In the genomic region with DNA sequence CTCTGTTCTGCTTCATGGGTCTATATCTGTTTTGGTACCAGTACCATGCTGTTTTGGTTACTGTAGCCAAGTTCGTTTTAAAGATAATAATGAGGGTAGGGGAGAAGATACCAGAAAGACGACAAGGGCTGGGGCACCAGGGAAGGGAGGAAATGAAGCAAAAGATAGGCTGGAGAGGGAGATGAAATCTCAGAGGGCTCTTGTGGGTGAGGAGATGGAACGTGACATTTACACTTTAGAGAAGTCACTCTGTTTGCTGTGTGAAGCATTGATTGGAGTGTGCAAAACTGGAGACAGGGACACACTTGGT, we compare ENCODE assay signal across 2 cellular contexts.
TF ChIP-seq lines count a peak whose summit lies in the region.

No MANE protein-coding gene starts in this region.

TF ChIP-seq in GM23338, 12 proteins besides CTCF, POLR2A, EP300 and RAD21 (continued from another document):
- TF ChIP-seq ZNF114 (CRISPR knock-in tag; IDR thresholded peaks at IDR 0.05): no peak

TF ChIP-seq in K562, 482 proteins besides CTCF, POLR2A, EP300 and RAD21 (continued from another document and continues in another):
- TF ChIP-seq, protein P1, sequence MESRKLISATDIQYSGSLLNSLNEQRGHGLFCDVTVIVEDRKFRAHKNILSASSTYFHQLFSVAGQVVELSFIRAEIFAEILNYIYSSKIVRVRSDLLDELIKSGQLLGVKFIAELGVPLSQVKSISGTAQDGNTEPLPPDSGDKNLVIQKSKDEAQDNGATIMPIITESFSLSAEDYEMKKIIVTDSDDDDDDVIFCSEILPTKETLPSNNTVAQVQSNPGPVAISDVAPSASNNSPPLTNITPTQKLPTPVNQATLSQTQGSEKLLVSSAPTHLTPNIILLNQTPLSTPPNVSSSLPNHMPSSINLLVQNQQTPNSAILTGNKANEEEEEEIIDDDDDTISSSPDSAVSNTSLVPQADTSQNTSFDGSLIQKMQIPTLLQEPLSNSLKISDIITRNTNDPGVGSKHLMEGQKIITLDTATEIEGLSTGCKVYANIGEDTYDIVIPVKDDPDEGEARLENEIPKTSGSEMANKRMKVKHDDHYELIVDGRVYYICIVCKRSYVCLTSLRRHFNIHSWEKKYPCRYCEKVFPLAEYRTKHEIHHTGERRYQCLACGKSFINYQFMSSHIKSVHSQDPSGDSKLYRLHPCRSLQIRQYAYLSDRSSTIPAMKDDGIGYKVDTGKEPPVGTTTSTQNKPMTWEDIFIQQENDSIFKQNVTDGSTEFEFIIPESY (CRISPR knock-in tag; IDR thresholded peaks at IDR 0.05): no peak
- TF ChIP-seq SETDB1 (IDR thresholded peaks at IDR 0.05; ENCODE audit: low read length): no peak
- TF ChIP-seq, protein P2, sequence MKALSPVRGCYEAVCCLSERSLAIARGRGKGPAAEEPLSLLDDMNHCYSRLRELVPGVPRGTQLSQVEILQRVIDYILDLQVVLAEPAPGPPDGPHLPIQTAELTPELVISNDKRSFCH (CRISPR knock-in tag; IDR thresholded peaks at IDR 0.05): no peak
- TF ChIP-seq, protein P2 (tag; IDR thresholded peaks at IDR 0.05): no peak
- TF ChIP-seq MECOM (CRISPR knock-in tag; IDR thresholded peaks at IDR 0.05): peak; percentile 39; the same call in 1 of the 2 replicates
- TF ChIP-seq, protein P3, sequence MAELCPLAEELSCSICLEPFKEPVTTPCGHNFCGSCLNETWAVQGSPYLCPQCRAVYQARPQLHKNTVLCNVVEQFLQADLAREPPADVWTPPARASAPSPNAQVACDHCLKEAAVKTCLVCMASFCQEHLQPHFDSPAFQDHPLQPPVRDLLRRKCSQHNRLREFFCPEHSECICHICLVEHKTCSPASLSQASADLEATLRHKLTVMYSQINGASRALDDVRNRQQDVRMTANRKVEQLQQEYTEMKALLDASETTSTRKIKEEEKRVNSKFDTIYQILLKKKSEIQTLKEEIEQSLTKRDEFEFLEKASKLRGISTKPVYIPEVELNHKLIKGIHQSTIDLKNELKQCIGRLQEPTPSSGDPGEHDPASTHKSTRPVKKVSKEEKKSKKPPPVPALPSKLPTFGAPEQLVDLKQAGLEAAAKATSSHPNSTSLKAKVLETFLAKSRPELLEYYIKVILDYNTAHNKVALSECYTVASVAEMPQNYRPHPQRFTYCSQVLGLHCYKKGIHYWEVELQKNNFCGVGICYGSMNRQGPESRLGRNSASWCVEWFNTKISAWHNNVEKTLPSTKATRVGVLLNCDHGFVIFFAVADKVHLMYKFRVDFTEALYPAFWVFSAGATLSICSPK (IDR thresholded peaks at IDR 0.05; ENCODE audit: borderline replicate concordance): peak; percentile 79; the same call in 1 of the 2 replicates
- TF ChIP-seq ARHGAP35 (IDR thresholded peaks at IDR 0.05; ENCODE audit: partially characterized antibody): peak; percentile 41
- TF ChIP-seq ARNT (IDR thresholded peaks at IDR 0.05): 0 out of 4 replicates have a peak, but pooled peaks of 1 of the 2 experiments have one; percentile 47
- peak in 1 of 2 experiments; percentile 63; a peak in 1 of 4 replicates for TF ChIP-seq KDM1A (IDR thresholded peaks at IDR 0.05)
- TF ChIP-seq, protein P4, sequence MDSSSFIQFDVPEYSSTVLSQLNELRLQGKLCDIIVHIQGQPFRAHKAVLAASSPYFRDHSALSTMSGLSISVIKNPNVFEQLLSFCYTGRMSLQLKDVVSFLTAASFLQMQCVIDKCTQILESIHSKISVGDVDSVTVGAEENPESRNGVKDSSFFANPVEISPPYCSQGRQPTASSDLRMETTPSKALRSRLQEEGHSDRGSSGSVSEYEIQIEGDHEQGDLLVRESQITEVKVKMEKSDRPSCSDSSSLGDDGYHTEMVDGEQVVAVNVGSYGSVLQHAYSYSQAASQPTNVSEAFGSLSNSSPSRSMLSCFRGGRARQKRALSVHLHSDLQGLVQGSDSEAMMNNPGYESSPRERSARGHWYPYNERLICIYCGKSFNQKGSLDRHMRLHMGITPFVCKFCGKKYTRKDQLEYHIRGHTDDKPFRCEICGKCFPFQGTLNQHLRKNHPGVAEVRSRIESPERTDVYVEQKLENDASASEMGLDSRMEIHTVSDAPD (CRISPR knock-in tag; IDR thresholded peaks at IDR 0.05): no peak
- TF ChIP-seq POLR2B (IDR thresholded peaks at IDR 0.05; ENCODE audit: low read depth, partially characterized antibody): no peak
- TF ChIP-seq, protein P5, sequence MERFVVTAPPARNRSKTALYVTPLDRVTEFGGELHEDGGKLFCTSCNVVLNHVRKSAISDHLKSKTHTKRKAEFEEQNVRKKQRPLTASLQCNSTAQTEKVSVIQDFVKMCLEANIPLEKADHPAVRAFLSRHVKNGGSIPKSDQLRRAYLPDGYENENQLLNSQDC (CRISPR knock-in tag; IDR thresholded peaks at IDR 0.05): no peak
- TF ChIP-seq, protein P6, sequence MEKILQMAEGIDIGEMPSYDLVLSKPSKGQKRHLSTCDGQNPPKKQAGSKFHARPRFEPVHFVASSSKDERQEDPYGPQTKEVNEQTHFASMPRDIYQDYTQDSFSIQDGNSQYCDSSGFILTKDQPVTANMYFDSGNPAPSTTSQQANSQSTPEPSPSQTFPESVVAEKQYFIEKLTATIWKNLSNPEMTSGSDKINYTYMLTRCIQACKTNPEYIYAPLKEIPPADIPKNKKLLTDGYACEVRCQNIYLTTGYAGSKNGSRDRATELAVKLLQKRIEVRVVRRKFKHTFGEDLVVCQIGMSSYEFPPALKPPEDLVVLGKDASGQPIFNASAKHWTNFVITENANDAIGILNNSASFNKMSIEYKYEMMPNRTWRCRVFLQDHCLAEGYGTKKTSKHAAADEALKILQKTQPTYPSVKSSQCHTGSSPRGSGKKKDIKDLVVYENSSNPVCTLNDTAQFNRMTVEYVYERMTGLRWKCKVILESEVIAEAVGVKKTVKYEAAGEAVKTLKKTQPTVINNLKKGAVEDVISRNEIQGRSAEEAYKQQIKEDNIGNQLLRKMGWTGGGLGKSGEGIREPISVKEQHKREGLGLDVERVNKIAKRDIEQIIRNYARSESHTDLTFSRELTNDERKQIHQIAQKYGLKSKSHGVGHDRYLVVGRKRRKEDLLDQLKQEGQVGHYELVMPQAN (IDR thresholded peaks at IDR 0.05; ENCODE audit: borderline replicate concordance): 0 out of 2 replicates have a peak, but pooled peaks have one; percentile 18
- TF ChIP-seq ZNF589 (CRISPR knock-in tag; IDR thresholded peaks at IDR 0.05; ENCODE audit: low read depth): peak; percentile 18; the same call in 1 of the 2 replicates
- TF ChIP-seq, protein P7, sequence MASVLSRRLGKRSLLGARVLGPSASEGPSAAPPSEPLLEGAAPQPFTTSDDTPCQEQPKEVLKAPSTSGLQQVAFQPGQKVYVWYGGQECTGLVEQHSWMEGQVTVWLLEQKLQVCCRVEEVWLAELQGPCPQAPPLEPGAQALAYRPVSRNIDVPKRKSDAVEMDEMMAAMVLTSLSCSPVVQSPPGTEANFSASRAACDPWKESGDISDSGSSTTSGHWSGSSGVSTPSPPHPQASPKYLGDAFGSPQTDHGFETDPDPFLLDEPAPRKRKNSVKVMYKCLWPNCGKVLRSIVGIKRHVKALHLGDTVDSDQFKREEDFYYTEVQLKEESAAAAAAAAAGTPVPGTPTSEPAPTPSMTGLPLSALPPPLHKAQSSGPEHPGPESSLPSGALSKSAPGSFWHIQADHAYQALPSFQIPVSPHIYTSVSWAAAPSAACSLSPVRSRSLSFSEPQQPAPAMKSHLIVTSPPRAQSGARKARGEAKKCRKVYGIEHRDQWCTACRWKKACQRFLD (CRISPR knock-in tag; IDR thresholded peaks at IDR 0.05): 0 out of 2 replicates have a peak, but pooled peaks have one; percentile 23
- no peak for TF ChIP-seq ZNF766 (CRISPR knock-in tag; conservative IDR thresholded peaks at IDR 0.05)
- peak in 1 of 2 experiments; percentile 74; a peak in 1 of 4 replicates for TF ChIP-seq RCOR1 (IDR thresholded peaks at IDR 0.05; ENCODE audit: borderline replicate concordance in 1 of 2, low read depth in 2 of 2, low read length in 2 of 2)
- TF ChIP-seq BCOR (IDR thresholded peaks at IDR 0.05): no peak; the same call in 1 of the 2 replicates
- no peak for TF ChIP-seq ZC3H8 (IDR thresholded peaks at IDR 0.05)
- TF ChIP-seq, protein P8, sequence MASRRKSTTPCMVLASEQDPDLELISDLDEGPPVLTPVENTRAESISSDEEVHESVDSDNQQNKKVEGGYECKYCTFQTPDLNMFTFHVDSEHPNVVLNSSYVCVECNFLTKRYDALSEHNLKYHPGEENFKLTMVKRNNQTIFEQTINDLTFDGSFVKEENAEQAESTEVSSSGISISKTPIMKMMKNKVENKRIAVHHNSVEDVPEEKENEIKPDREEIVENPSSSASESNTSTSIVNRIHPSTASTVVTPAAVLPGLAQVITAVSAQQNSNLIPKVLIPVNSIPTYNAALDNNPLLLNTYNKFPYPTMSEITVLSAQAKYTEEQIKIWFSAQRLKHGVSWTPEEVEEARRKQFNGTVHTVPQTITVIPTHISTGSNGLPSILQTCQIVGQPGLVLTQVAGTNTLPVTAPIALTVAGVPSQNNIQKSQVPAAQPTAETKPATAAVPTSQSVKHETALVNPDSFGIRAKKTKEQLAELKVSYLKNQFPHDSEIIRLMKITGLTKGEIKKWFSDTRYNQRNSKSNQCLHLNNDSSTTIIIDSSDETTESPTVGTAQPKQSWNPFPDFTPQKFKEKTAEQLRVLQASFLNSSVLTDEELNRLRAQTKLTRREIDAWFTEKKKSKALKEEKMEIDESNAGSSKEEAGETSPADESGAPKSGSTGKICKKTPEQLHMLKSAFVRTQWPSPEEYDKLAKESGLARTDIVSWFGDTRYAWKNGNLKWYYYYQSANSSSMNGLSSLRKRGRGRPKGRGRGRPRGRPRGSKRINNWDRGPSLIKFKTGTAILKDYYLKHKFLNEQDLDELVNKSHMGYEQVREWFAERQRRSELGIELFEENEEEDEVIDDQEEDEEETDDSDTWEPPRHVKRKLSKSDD (conservative IDR thresholded peaks at IDR 0.05; ENCODE audit: low read length): no peak
- TF ChIP-seq SMARCE1 (IDR thresholded peaks at IDR 0.05): no peak
- TF ChIP-seq ZFP30 (CRISPR knock-in tag; IDR thresholded peaks at IDR 0.05; ENCODE audit: borderline replicate concordance): no peak
- TF ChIP-seq, protein P9, sequence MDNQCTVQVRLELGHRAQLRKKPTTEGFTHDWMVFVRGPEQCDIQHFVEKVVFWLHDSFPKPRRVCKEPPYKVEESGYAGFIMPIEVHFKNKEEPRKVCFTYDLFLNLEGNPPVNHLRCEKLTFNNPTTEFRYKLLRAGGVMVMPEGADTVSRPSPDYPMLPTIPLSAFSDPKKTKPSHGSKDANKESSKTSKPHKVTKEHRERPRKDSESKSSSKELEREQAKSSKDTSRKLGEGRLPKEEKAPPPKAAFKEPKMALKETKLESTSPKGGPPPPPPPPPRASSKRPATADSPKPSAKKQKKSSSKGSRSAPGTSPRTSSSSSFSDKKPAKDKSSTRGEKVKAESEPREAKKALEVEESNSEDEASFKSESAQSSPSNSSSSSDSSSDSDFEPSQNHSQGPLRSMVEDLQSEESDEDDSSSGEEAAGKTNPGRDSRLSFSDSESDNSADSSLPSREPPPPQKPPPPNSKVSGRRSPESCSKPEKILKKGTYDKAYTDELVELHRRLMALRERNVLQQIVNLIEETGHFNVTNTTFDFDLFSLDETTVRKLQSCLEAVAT (IDR thresholded peaks at IDR 0.05): peak; percentile 70 to 91
